ENCODE assay signal across 24 cellular contexts in the genomic region with DNA sequence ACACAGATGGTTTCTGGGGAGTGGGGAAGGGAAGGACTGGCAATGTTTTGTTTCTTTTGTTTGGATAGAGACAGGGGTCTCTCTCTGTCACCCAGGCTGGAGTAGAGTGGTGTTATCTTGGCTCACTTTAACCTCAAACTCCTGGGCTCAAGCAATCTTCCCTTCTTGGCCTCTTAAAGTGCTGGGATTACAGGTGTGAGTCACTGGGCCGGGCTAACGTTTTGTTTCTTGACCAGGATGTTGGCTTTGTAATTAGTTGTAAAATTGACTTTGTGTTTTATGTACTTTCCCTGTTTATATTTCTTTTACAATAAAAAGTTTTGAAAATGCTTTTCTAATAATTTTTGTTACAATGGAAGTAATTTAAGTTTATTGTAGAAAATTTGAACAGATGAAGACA. TPM values are rescaled to one million over a fixed set of nuclear protein-coding genes. Genes with fewer than 3 reads are reported as not detected.
"Had no signal": no experiment of that assay in that cellular context is flagged by ENCODE, and none has a peak within 500 bp of the region (broad histone marks: within the 10 kb centered on the region; RNA-seq: fewer than 3 reads in every experiment).

No MANE protein-coding gene starts in this region.

- H3K9me3 ChIP-seq: adrenal gland, left ventricle myocardium inferior, psoas muscle, thoracic aorta had no signal

- H3K4me1 ChIP-seq: adrenal gland, left ventricle myocardium inferior, psoas muscle had no signal

- H3K36me3 ChIP-seq: adrenal gland, cardiac muscle cell, left ventricle myocardium inferior, thoracic aorta, WERI-Rb-1 had no signal

- DNase-seq: activated CD4-positive, alpha-beta T cell treated with anti-CD3 and anti-CD28 coated beads, Interleukin-2, amount 50 U/mL, for 4 hours; activated gamma-delta T cell; adrenal gland; dorsolateral prefrontal cortex; endodermal cell; erythroblast; foreskin melanocyte; glutamatergic neuron; hypothalamus; kidney; left ventricle myocardium inferior; mammary epithelial cell; psoas muscle; right cardiac atrium; stimulated activated CD4-positive, alpha-beta T cell treated with anti-CD3 and anti-CD28 coated beads, Interleukin-4, amount 100 ng/mL, for 1 hour; WERI-Rb-1 had no signal

- ATAC-seq: activated naive CD4-positive, alpha-beta T cell treated with anti-CD3 and anti-CD28 coated beads, Interleukin-2, amount 50 U/mL, for 72 hours; psoas muscle; right cardiac atrium had no signal

- H3K27ac ChIP-seq: adrenal gland, cardiac muscle cell, dorsolateral prefrontal cortex, left ventricle myocardium inferior, psoas muscle, skin epidermis, thoracic aorta, WERI-Rb-1 had no signal

- H3K4me3 ChIP-seq: adrenal gland, cardiac muscle cell, dorsolateral prefrontal cortex, left ventricle myocardium inferior, psoas muscle, skin epidermis, thoracic aorta had no signal

- H3K27me3 ChIP-seq: adrenal gland, cardiac muscle cell, dorsolateral prefrontal cortex had no signal

RNA-seq across cellular contexts. Expression of gene SPATS1, which starts 10.9 kb away (rescaled TPM):
- total RNA-seq: activated CD8-positive, alpha-beta memory T cell treated with anti-CD3 and anti-CD28 coated beads for 36 hours; activated naive CD4-positive, alpha-beta T cell treated with anti-CD3 and anti-CD28 coated beads, Interleukin-2, amount 50 U/mL, for 72 hours; adrenal gland; cardiac muscle cell; endodermal cell; kidney; left ventricle myocardium inferior; mammary epithelial cell; osteoblast; psoas muscle; right cardiac atrium; thoracic aorta; ureter had no signal
- polyA plus RNA-seq: cardiac muscle cell, mammary epithelial cell, neural cell, psoas muscle, right cardiac atrium had no signal
